Comparison of ENCODE assay signal across 8 cellular contexts in genomic region chr2:158969162-158969716, GRCh38. TPM values are rescaled to one million over a fixed set of nuclear protein-coding genes. Genes with fewer than 3 reads are reported as not detected.
A peak's percentile ranks its signal among the peaks of the same experiment; 100 is the strongest.
DNase-seq lines count a peak whose midpoint lies in the region; ATAC-seq and TF ChIP-seq lines count a peak whose summit lies in the region.

No MANE protein-coding gene starts in this region.

- DNase-seq in stimulated activated naive CD8-positive, alpha-beta T cell treated with anti-CD3 and anti-CD28 coated beads, Interleukin-15, Interleukin-2, amounts not matched to agents 100 U/mL and 50 U/mL, for 24 hours: no peak
- DNase-seq in WERI-Rb-1: no peak
- no peak for DNase-seq in Right ventricle myocardium superior
- no peak for DNase-seq in psoas muscle
- DNase-seq in COR-L47 (lab: John Stamatoyannopoulos, UW): no peak
- DNase-seq in NCI-H1105 treated with DMSO at 0.1 percent for 48 hours (lab: John Stamatoyannopoulos, UW): no peak
- no peak for DNase-seq in ecto neural progenitor cell (ENCODE audit: low spot score)

- TF ChIP-seq CTCF in WERI-Rb-1 (IDR thresholded peaks at IDR 0.05; ENCODE audit: low read depth, low read length) (no peak), psoas muscle (IDR thresholded peaks at IDR 0.05) (no peak)

- WGBS in psoas muscle, 3 donors: 0% methylated on average over 30 to 36 of the region's 36 CpGs

- ATAC-seq in stimulated activated naive CD8-positive, alpha-beta T cell treated with anti-CD3 and anti-CD28 coated beads, Interleukin-15, Interleukin-2, amounts not matched to agents 100 U/mL and 50 U/mL, for 24 hours: no peak
- ATAC-seq in Right ventricle myocardium superior (ENCODE audit: poor library complexity): peak; percentile 19
- ATAC-seq in psoas muscle: peak; percentile 11 to 54 (median 18)

- peaks cover 15% of the 10 kb centered on the region for H3K4me1 Mint-ChIP-seq in stimulated activated naive CD8-positive, alpha-beta T cell treated with anti-CD3 and anti-CD28 coated beads, Interleukin-15, Interleukin-2, amounts not matched to agents 100 ng/mL and 50 ng/mL, for 24 hours (ENCODE audit: low read depth)

- no peak overlapping the region for H3K27ac Mint-ChIP-seq in stimulated activated naive CD8-positive, alpha-beta T cell treated with anti-CD3 and anti-CD28 coated beads, Interleukin-15, Interleukin-2, amounts not matched to agents 100 ng/mL and 50 ng/mL, for 24 hours

- H3K27ac ChIP-seq in WERI-Rb-1 (peak overlapping the region; percentile 94), psoas muscle (peak overlapping the region; percentile 48)

- peak overlapping the region; percentile 72 for H3K4me3 Mint-ChIP-seq in stimulated activated naive CD8-positive, alpha-beta T cell treated with anti-CD3 and anti-CD28 coated beads, Interleukin-15, Interleukin-2, amounts not matched to agents 100 ng/mL and 50 ng/mL, for 24 hours

- intact Hi-C loops in Right ventricle myocardium superior (cut with DNase I): loop anchor here (5.0 kb wide), 1 partner anchor 148 kb away; no protein-coding TSS in a partner anchor
- intact Hi-C loops in psoas muscle (cut with DNase I): loop anchor here in 1 of 2 donors (1.0 to 5.0 kb wide), 2 partner anchors 63 to 68 kb away; no protein-coding TSS in a partner anchor

- H3K4me3 ChIP-seq in WERI-Rb-1 (ENCODE audit: low read depth, low read length) (peak overlapping the region; percentile 97), psoas muscle (peak overlapping the region; percentile 74)

- no peaks in the 10 kb centered on the region for H3K27me3 ChIP-seq in WERI-Rb-1 (ENCODE audit: insufficient read depth, low read depth, severe bottlenecking)
- H3K27me3 ChIP-seq in psoas muscle (ENCODE audit: insufficient read depth in 3 of 3, low read length in 2 of 3): no peaks in the 10 kb centered on the region

- H3K4me1 ChIP-seq in psoas muscle: no peaks in the 10 kb centered on the region

- no peaks in the 10 kb centered on the region for H3K36me3 Mint-ChIP-seq in stimulated activated naive CD8-positive, alpha-beta T cell treated with anti-CD3 and anti-CD28 coated beads, Interleukin-15, Interleukin-2, amounts not matched to agents 100 ng/mL and 50 ng/mL, for 24 hours (ENCODE audit: low read depth)

- peaks cover 73% of the 10 kb centered on the region for H3K27me3 Mint-ChIP-seq in stimulated activated naive CD8-positive, alpha-beta T cell treated with anti-CD3 and anti-CD28 coated beads, Interleukin-15, Interleukin-2, amounts not matched to agents 100 ng/mL and 50 ng/mL, for 24 hours

- H3K9me3 Mint-ChIP-seq in stimulated activated naive CD8-positive, alpha-beta T cell treated with anti-CD3 and anti-CD28 coated beads, Interleukin-15, Interleukin-2, amounts not matched to agents 100 ng/mL and 50 ng/mL, for 24 hours: no peaks in the 10 kb centered on the region

- H3K9me3 ChIP-seq in WERI-Rb-1 (ENCODE audit: severe bottlenecking) (no peaks in the 10 kb centered on the region), psoas muscle (no peaks in the 10 kb centered on the region)

- H3K36me3 ChIP-seq in WERI-Rb-1 (no peaks in the 10 kb centered on the region), psoas muscle (ENCODE audit: insufficient read depth in 1 of 2, low read depth in 1 of 2) (no peaks in the 10 kb centered on the region)

RNA-seq across cellular contexts. Expression of gene TANC1, which starts 0.8 kb away (rescaled TPM):
- 56.2 TPM for total RNA-seq in Right ventricle myocardium superior
- 1 to 10 TPM; 3.2 to 7.5 (median 4.8) TPM for total RNA-seq in psoas muscle
- polyA plus RNA-seq in psoas muscle: 1 to 10 TPM; 1.9 to 2.2 (median 2.1) TPM
